Comparison of ENCODE assay signal across 8 cellular contexts in the genomic region with DNA sequence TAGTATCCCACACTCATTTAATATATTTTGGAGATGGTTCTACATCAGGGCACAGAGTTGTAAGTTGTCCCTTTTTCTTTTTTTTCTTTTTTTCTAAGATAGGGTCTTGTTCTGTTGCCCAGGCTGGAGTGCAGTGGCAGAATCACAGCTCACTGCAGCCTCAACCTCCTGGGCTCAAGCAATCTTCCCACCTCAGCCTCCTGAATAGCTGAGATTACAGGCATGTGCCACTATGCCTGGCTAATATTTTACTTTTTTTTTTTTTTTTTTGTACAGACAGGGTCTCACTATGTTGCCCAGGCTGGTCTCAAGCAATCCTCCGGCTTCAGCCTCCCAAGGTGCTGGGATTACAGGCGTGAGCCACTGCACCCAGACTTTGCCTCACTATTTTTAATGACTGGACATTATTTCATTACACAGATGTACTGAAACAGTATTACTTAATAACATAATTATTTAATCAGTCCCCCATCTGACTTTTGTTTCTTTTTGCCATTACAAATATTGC. TPM values are rescaled to one million over a fixed set of nuclear protein-coding genes. Genes with fewer than 3 reads are reported as not detected.
DNase-seq lines count a peak whose midpoint lies in the region; ATAC-seq, FAIRE-seq and TF ChIP-seq lines count a peak whose summit lies in the region.
"Not testable (repeated sequence)": the region's sequence is repeated elsewhere in the genome, so short reads cannot be mapped to it uniquely, and the experiment has no call there.

No MANE protein-coding gene starts in this region.

- not testable (repeated sequence) for H3K36me3 ChIP-seq in HEK293 (ENCODE audit: control insufficient read depth in 2 of 2, insufficient read depth in 1 of 2, low read length in 2 of 2)
- peaks cover 42% of the 10 kb centered on the region for H3K36me3 ChIP-seq in SJSA1
- H3K36me3 ChIP-seq in spleen = peaks cover 0 to 17% (median 0%) of the 10 kb centered on the region in 6 donors

- H3K36me3 Mint-ChIP-seq in activated T-helper 17 cell treated with anti-CD3 and anti-CD28 coated beads, Interleukin-2, amount 50 U/mL, for 72 hours (ENCODE audit: low read depth) = peaks cover 53% of the 10 kb centered on the region
- peaks cover 36% of the 10 kb centered on the region for H3K36me3 Mint-ChIP-seq in brain
- not testable (repeated sequence) for H3K36me3 Mint-ChIP-seq in immature natural killer cell, natural killer cell

- FAIRE-seq in A549 (lab: Jason Lieb, UNC) = not testable (repeated sequence)

- 67% methylated on average over 2 of the region's 2 CpGs for WGBS in A549 (ENCODE audit: missing lambda C conversion rate)
- WGBS in spleen, 5 donors = 91 to 98% (median 94%) methylated on average over 2 of the region's 2 CpGs

- not testable (repeated sequence) for TF ChIP-seq CTCF in A549 (IDR thresholded peaks at IDR 0.05); HEK293 (tag by site-specific recombination; IDR thresholded peaks at IDR 0.05); brain (conservative IDR thresholded peaks at IDR 0.05); natural killer cell (IDR thresholded peaks at IDR 0.05); spleen (IDR thresholded peaks at IDR 0.05 in 8 of 11, conservative IDR thresholded peaks at IDR 0.05 in 3 of 11)

- not testable (repeated sequence) for H3K4me3 ChIP-seq in A549; HEK293 (ENCODE audit: low read depth, low read length); SJSA1; spleen

- H3K27ac ChIP-seq in A549 = peak overlapping the region; percentile 86 to 92
- H3K27ac ChIP-seq in HEK293 (ENCODE audit: extremely low read depth, low read depth, low read length) = not testable (repeated sequence)
- peak overlapping the region; percentile 94 for H3K27ac ChIP-seq in SJSA1
- H3K27ac ChIP-seq in spleen = peak overlapping the region in 6 of 8 donors; percentile 38 to 92 (median 87)

- not testable (repeated sequence) for H3K9me3 ChIP-seq in A549; HEK293 (ENCODE audit: control insufficient read depth, insufficient read depth, low read depth, low read length); SJSA1 (replicated peaks); spleen

- CTCF ChIA-PET in A549 (lab: Yijun Ruan, JAX) = interaction anchor here (1.0 to 2.5 kb wide), 5 partner anchors 8 to 82 kb away, joined by 3 to 11 read pairs (median 8); partner anchors contain the start of gene NFE2L2
- CTCF ChIA-PET in HEK293 (lab: Yijun Ruan, JAX) = interaction anchor here (1.6 kb wide), 1 partner anchor 8 kb away, joined by 11 read pairs; no protein-coding TSS in a partner anchor

- TF ChIP-seq POLR2A in A549 (IDR thresholded peaks at IDR 0.05; ENCODE audit: low read length); spleen (IDR thresholded peaks at IDR 0.05): not testable (repeated sequence)

- not testable (repeated sequence) for TF ChIP-seq EP300 in A549 (IDR thresholded peaks at IDR 0.05)

- not testable (repeated sequence) for H3K4me3 Mint-ChIP-seq in activated T-helper 17 cell treated with anti-CD3 and anti-CD28 coated beads, Interleukin-2, amount 50 U/mL, for 72 hours; natural killer cell
- peak overlapping the region in 1 of 5 experiments; percentile 59 for H3K4me3 Mint-ChIP-seq in brain
- H3K4me3 Mint-ChIP-seq in immature natural killer cell = peak overlapping the region in 1 of 5 donors; percentile 29

- not testable (repeated sequence) for DNase-seq in A549 (ENCODE audit: low read depth in 1 of 2, low spot score in 1 of 2); SJSA1 (ENCODE audit: low read depth in 1 of 2, low spot score in 2 of 2); immature natural killer cell; natural killer cell; spleen

- H3K27me3 ChIP-seq in SJSA1 (replicated peaks); spleen (replicated peaks in 1 of 7): not testable (repeated sequence)

- TF ChIP-seq RAD21 in A549 (conservative IDR thresholded peaks at IDR 0.05 in 1 of 2, IDR thresholded peaks at IDR 0.05 in 1 of 2) = not testable (repeated sequence)

- POLR2A ChIA-PET in A549 (lab: Yijun Ruan, JAX) (interaction anchor here (3.9 kb wide), 1 partner anchor 17 kb away, joined by 25 read pairs; the partner anchor contains the start of gene NFE2L2), HEK293 (lab: Yijun Ruan, JAX) (interaction anchor here (2.5 kb wide), 1 partner anchor 17 kb away, joined by 15 read pairs; the partner anchor contains the start of gene NFE2L2)

- H3K27me3 Mint-ChIP-seq in activated T-helper 17 cell treated with anti-CD3 and anti-CD28 coated beads, Interleukin-2, amount 50 U/mL, for 72 hours; brain; immature natural killer cell (ENCODE audit: low read depth in 3 of 3); natural killer cell (ENCODE audit: low read depth in 2 of 2): not testable (repeated sequence)

- not testable (repeated sequence) for H3K9me3 Mint-ChIP-seq in activated T-helper 17 cell treated with anti-CD3 and anti-CD28 coated beads, Interleukin-2, amount 50 U/mL, for 72 hours; brain; immature natural killer cell; natural killer cell

- not testable (repeated sequence) for ATAC-seq in A549; activated T-helper 17 cell treated with anti-CD3 and anti-CD28 coated beads, Interleukin-2, amount 50 U/mL, for 72 hours (replicated peaks); natural killer cell

- H3K4me2 ChIP-seq in A549 = peak overlapping the region; percentile 87

- H3K4me1 ChIP-seq in A549 = peaks cover 98% of the 10 kb centered on the region
- H3K4me1 ChIP-seq in HEK293 (ENCODE audit: control insufficient read depth, insufficient read depth, low read length) = peaks cover 17% of the 10 kb centered on the region
- peaks cover 94% of the 10 kb centered on the region for H3K4me1 ChIP-seq in SJSA1 (replicated peaks)
- peaks cover 30 to 100% (median 94%) of the 10 kb centered on the region in 6 donors for H3K4me1 ChIP-seq in spleen

- peak overlapping the region; percentile 92 for H3K27ac Mint-ChIP-seq in activated T-helper 17 cell treated with anti-CD3 and anti-CD28 coated beads, Interleukin-2, amount 50 U/mL, for 72 hours
- peak overlapping the region in 3 of 5 experiments; percentile 60 to 89 (median 74) for H3K27ac Mint-ChIP-seq in brain
- H3K27ac Mint-ChIP-seq in immature natural killer cell = peak overlapping the region; percentile 53 to 86 (median 70)
- H3K27ac Mint-ChIP-seq in natural killer cell = peak overlapping the region; percentile 82 to 99

- peaks cover 46% of the 10 kb centered on the region for H3K4me1 Mint-ChIP-seq in activated T-helper 17 cell treated with anti-CD3 and anti-CD28 coated beads, Interleukin-2, amount 50 U/mL, for 72 hours
- H3K4me1 Mint-ChIP-seq in brain (peaks cover 55% of the 10 kb centered on the region), immature natural killer cell (peaks cover 81 to 95% of the 10 kb centered on the region in 2 donors), natural killer cell (peaks cover 74 to 78% of the 10 kb centered on the region in 2 donors)

- intact Hi-C loops in natural killer cell (cut with micrococcal nuclease); spleen (cut with DNase I; ENCODE audit: low total_unique reads): not testable (repeated sequence)

TF ChIP-seq in A549, 52 proteins besides CTCF, POLR2A, EP300 and RAD21:
- peak; percentile 20 for TF ChIP-seq MAFK (IDR thresholded peaks at IDR 0.05; ENCODE audit: partially characterized antibody)
TF ChIP-seq in A549: peak in this region for 1; not testable (repeated sequence) for 51.

TF ChIP-seq in HEK293, 187 proteins besides CTCF, POLR2A, EP300 and RAD21:
- TF ChIP-seq ZBTB17 (tag by site-specific recombination; IDR thresholded peaks at IDR 0.05) (0 out of 2 replicates have a peak, but pooled peaks have one; percentile 13), ZNF121 (tag by site-specific recombination; IDR thresholded peaks at IDR 0.05) (peak; percentile 89)

RNA-seq across cellular contexts. Expression of gene NFE2L2, which starts 17.9 kb away (rescaled TPM):
- polyA plus RNA-seq in A549 (2011; rRNA removed) = 146 and 162 TPM in 2 replicates
- 39.8 and 49.5 TPM in 2 replicates for polyA plus RNA-seq in A549 (2012; cell fraction: cytosol; rRNA removed)
- 31.1 and 38.8 TPM in 2 replicates for polyA plus RNA-seq in A549 (2012; cell fraction: nucleus; rRNA removed)
- polyA plus RNA-seq in A549 (2017; fragmentation: RNase III; extraction: RNeasy Plus Mini Kit Qiagen cat#74134 plus additional on column Dnase treatment) = 61.0 to 65.8 TPM (median 62.0 TPM) in 3 replicates
- 168 and 177 TPM in 2 replicates for polyA minus RNA-seq in A549 (2011; rRNA and poly(A)+ RNA removed)
- 65.8 and 119 TPM in 2 replicates for total RNA-seq in SJSA1 (2014; rRNA removed; shearing (Covaris generic))
- total RNA-seq in activated T-helper 17 cell treated with anti-CD3 and anti-CD28 coated beads, Interleukin-2, amount 50 U/mL, for 72 hours = 10 to 100 TPM; 39.3 to 49.4 TPM
- polyA plus RNA-seq in brain (ENCODE audit: insufficient read depth, low read depth, low replicate concordance) = 30.1 TPM
- polyA plus RNA-seq in immature natural killer cell = 10 to 100 TPM; 36.9 to 50.2 (median 41.2) TPM
- 10 to 100 TPM; 76.0 to 99.8 (median 84.6) TPM for total RNA-seq in natural killer cell
- total RNA-seq in spleen = 100 to 1,000 TPM in 6 of 7 donors, 10 to 100 TPM in 1; 87.0 to 148 (median 107) TPM
- polyA plus RNA-seq in spleen = 10 to 100 TPM; 25.9 to 50.4 (median 27.0) TPM

RNA-seq across cellular contexts. Expression of gene HNRNPA3, which starts 34.0 kb away (rescaled TPM):
- polyA plus RNA-seq in A549 (2011; rRNA removed) (250 and 357 TPM in 2 replicates), A549 (2017; fragmentation: RNase III; extraction: RNeasy Plus Mini Kit Qiagen cat#74134 plus additional on column Dnase treatment) (714 to 805 TPM (median 755 TPM) in 3 replicates), brain (ENCODE audit: insufficient read depth, low read depth, low replicate concordance) (295 TPM), immature natural killer cell (10 to 100 TPM; 47.7 to 85.5 (median 49.7) TPM), spleen (100 to 1,000 TPM; 144 to 179 (median 159) TPM)
- polyA plus RNA-seq in A549 (2012; cell fraction: cytosol; rRNA removed) = 101 and 131 TPM in 2 replicates
- 27.7 and 52.1 TPM in 2 replicates for polyA plus RNA-seq in A549 (2012; cell fraction: nucleus; rRNA removed)
- 32.7 and 35.5 TPM in 2 replicates for polyA minus RNA-seq in A549 (2011; rRNA and poly(A)+ RNA removed)
- total RNA-seq in SJSA1 (2014; rRNA removed; shearing (Covaris generic)) = 48.1 and 73.1 TPM in 2 replicates
- total RNA-seq in activated T-helper 17 cell treated with anti-CD3 and anti-CD28 coated beads, Interleukin-2, amount 50 U/mL, for 72 hours = 100 to 1,000 TPM; 120 to 260 TPM
- total RNA-seq in natural killer cell (100 to 1,000 TPM; 223 to 298 (median 289) TPM), spleen (100 to 1,000 TPM in 5 of 7 donors, 10 to 100 TPM in 2; 79.8 to 213 (median 157) TPM)
